23 cellular contexts compared by ENCODE assay signal in the genomic region with DNA sequence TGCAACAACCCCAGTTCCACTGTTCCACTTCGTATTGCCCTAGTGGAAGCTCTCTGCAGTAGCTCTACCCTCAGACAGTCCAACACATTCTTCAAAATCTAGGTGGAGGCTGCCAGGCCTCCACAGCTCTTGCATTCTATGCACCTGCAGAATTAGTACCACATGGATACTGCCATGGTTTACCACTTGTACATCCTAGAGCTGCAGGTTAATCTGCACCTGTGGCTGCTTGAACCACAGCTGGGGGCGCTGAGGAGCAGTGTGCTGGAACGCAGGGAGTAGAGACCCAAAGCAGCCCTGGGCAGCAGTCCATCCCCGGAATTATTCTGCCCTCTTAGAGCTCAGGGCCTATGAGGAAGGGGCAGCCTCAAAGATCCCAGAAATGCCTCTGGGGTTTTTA. TPM values are rescaled to one million over a fixed set of nuclear protein-coding genes. Genes with fewer than 3 reads are reported as not detected.
DNase-seq lines count a peak whose midpoint lies in the region; ATAC-seq, FAIRE-seq and TF ChIP-seq lines count a peak whose summit lies in the region.
"Had no signal": no experiment of that assay in that cellular context is flagged by ENCODE, and none has a peak within 500 bp of the region (broad histone marks: within the 10 kb centered on the region; RNA-seq: fewer than 3 reads in every experiment).

No MANE protein-coding gene starts in this region.

- no peak overlapping the region for H2BK15ac ChIP-seq in mesendoderm (replicated peaks; ENCODE audit: low read depth)

- WGBS in GM12878 (ENCODE audit: insufficient coverage, insufficient replicate concordance, low lambda C conversion rate, missing lambda C conversion rate), result 82% methylated on average over 4 of the region's 4 CpGs
- WGBS in mesendoderm (ENCODE audit: extremely low coverage, insufficient coverage, low lambda C conversion rate), result no CpG with 5 or more reads among the region's 4 CpGs
- WGBS in upper lobe of left lung, 2 donors, result 77 to 85% methylated on average over 3 to 4 of the region's 4 CpGs

- TF ChIP-seq EP300 in GM12878 (IDR thresholded peaks at IDR 0.05; ENCODE audit: borderline replicate concordance in 1 of 2, control insufficient read depth in 1 of 2, low read depth in 2 of 2, low read length in 2 of 2) (no peak), upper lobe of left lung (IDR thresholded peaks at IDR 0.05) (no peak)

- TF ChIP-seq CTCF in GM06990 (IDR thresholded peaks at IDR 0.05; ENCODE audit: insufficient read depth, low read length, poor library complexity, severe bottlenecking) (peak; percentile 45), GM12878 (IDR thresholded peaks at IDR 0.05 in 2 of 3, conservative IDR thresholded peaks at IDR 0.05 in 1 of 3; ENCODE audit: control insufficient read depth in 2 of 3, extremely low read depth in 1 of 3, insufficient read depth in 1 of 3, low read depth in 3 of 3, low read length in 3 of 3) (peak; percentile 2 to 22 (median 20); a peak in 2 of 6 replicates), upper lobe of left lung (IDR thresholded peaks at IDR 0.05) (no peak)

- no peaks in the 10 kb centered on the region for H4K20me1 ChIP-seq in GM12878 (ENCODE audit: control insufficient read depth, insufficient read depth)

- no peak overlapping the region for H3K56ac ChIP-seq in mesendoderm (ENCODE audit: low read length)

- no peak overlapping the region for H3K23ac ChIP-seq in mesendoderm (ENCODE audit: low read length)

- in situ Hi-C loops in GM12878 (cut with MboI), result no loop called here

- H2AFZ ChIP-seq in GM12878 (ENCODE audit: control insufficient read depth, low read depth, low read length), result no peak overlapping the region

- no peak overlapping the region for H3K4me3 ChIP-seq in GM06990 (replicated peaks; ENCODE audit: low read depth, low read length)
- H3K4me3 ChIP-seq in H7 (ENCODE audit: insufficient read depth, low read depth, low read length), result no peak overlapping the region
- H3K4me3 ChIP-seq in GM12878, result no peak overlapping the region
- H3K4me3 ChIP-seq in mesendoderm (ENCODE audit: low read length), result no peak overlapping the region
- no peak overlapping the region for H3K4me3 ChIP-seq in upper lobe of left lung
- H3K4me3 ChIP-seq: gastrocnemius medialis, prostate gland, SK-N-MC, skin epidermis, thyroid gland had no signal

- no peak overlapping the region for H4K8ac ChIP-seq in mesendoderm (ENCODE audit: low read depth, low read length)

- H3K4ac ChIP-seq in mesendoderm (ENCODE audit: low read depth, low read length), result no peak overlapping the region

- RAD21 ChIA-PET in GM12878 (lab: Charles Lee; ENCODE audit: unreplicated experiment), result interaction anchor here (0.5 to 2.8 kb wide), 6 partner anchors 9 to 138 kb away, joined by 3 to 10 read pairs (median 3); no protein-coding TSS in a partner anchor

- H3K4me1 ChIP-seq in GM12878 (ENCODE audit: control insufficient read depth, insufficient read depth, low read length) (peaks cover 18% of the 10 kb centered on the region), mesendoderm (ENCODE audit: control insufficient read depth, low read depth, low read length) (no peaks in the 10 kb centered on the region), upper lobe of left lung (peaks cover 5 to 29% (median 13%) of the 10 kb centered on the region in 4 donors)
- H3K4me1 ChIP-seq: prostate gland had no signal

- no peak overlapping the region for H2AK5ac ChIP-seq in mesendoderm (ENCODE audit: low read length)

- SMC1A ChIA-PET in GM12878 (lab: Charles Lee; ENCODE audit: uncharacterized antibody, unreplicated experiment), result interaction anchor here (0.6 to 4.0 kb wide), 8 partner anchors 11 to 202 kb away, joined by 3 to 42 read pairs (median 4); no protein-coding TSS in a partner anchor

- TF ChIP-seq RAD21 in GM12878 (IDR thresholded peaks at IDR 0.05; ENCODE audit: insufficient read depth, low read depth, low read length), result no peak

- TF ChIP-seq POLR2A in GM12878 (IDR thresholded peaks at IDR 0.05; ENCODE audit: low read depth, low read length), result no peak
- TF ChIP-seq POLR2A in erythroblast (IDR thresholded peaks at IDR 0.05; ENCODE audit: low read length), result no peak
- TF ChIP-seq POLR2A in upper lobe of left lung (IDR thresholded peaks at IDR 0.05), result no peak

- H3K36me3 ChIP-seq in GM06990 (ENCODE audit: control insufficient read depth, insufficient read depth, low read length) (no peaks in the 10 kb centered on the region), H7 (replicated peaks; ENCODE audit: control insufficient read depth, insufficient read depth, low read length) (no peaks in the 10 kb centered on the region), GM12878 (ENCODE audit: control insufficient read depth in 2 of 2, insufficient read depth in 2 of 2, low read length in 1 of 2) (no peaks in the 10 kb centered on the region), mesendoderm (ENCODE audit: control insufficient read depth, insufficient read depth, low read length) (no peaks in the 10 kb centered on the region), upper lobe of left lung (no peaks in the 10 kb centered on the region)
- H3K36me3 ChIP-seq: gastrocnemius medialis, prostate gland, thyroid gland had no signal

- H3K27ac ChIP-seq in GM12878 (ENCODE audit: control insufficient read depth, insufficient read depth) (no peak overlapping the region), mesendoderm (ENCODE audit: low read depth, low read length) (no peak overlapping the region), upper lobe of left lung (no peak overlapping the region)
- H3K27ac ChIP-seq: gastrocnemius medialis, KMS-11, prostate gland, SK-N-MC, skin epidermis, thyroid gland had no signal

- no peak overlapping the region for H2BK5ac ChIP-seq in mesendoderm (ENCODE audit: low read length)

- H3K4me2 ChIP-seq in GM12878 (ENCODE audit: control insufficient read depth, insufficient read depth), result no peak overlapping the region; the same call in 1 of the 2 replicates
- no peak overlapping the region for H3K4me2 ChIP-seq in mesendoderm (ENCODE audit: low read length)
- H3K4me2 ChIP-seq: KMS-11 had no signal

- H3K18ac ChIP-seq in mesendoderm (ENCODE audit: low read length), result no peak overlapping the region

- POLR2A ChIA-PET in GM12878 (lab: Charles Lee), result interaction anchor here (0.8 to 1.5 kb wide), 3 partner anchors 9 to 39 kb away, joined by 3 to 5 read pairs (median 4); no protein-coding TSS in a partner anchor

- H3K79me2 ChIP-seq in GM12878 (ENCODE audit: control insufficient read depth, insufficient read depth, low read length), result peaks cover 22% of the 10 kb centered on the region
- peaks cover 3% of the 10 kb centered on the region for H3K79me2 ChIP-seq in mesendoderm (ENCODE audit: control insufficient read depth, insufficient read depth, low read length)

- no TSS peak for BruUV-seq in GM12878 (replicated peaks; lab: Mats Ljungman, UMichigan)

- CTCF ChIA-PET in GM12878 (lab: Yijun Ruan, JAX), result interaction anchor here (0.6 to 2.3 kb wide), 6 partner anchors 11 to 169 kb away, joined by 3 to 21 read pairs (median 3); no protein-coding TSS in a partner anchor

- H3K9me3 ChIP-seq in GM12878 (replicated peaks; ENCODE audit: control insufficient read depth, insufficient read depth, low read length), result no peaks in the 10 kb centered on the region
- H3K9me3 ChIP-seq in upper lobe of left lung, result no peaks in the 10 kb centered on the region
- H3K9me3 ChIP-seq: gastrocnemius medialis, prostate gland, thyroid gland had no signal

- FAIRE-seq in GM12878 (lab: Jason Lieb, UNC) (no peak), HTR-8/SVneo (lab: Jason Lieb, UNC) (no peak)

- intact Hi-C loops in GM12878 (cut with micrococcal nuclease; ENCODE audit: unreplicated experiment), result no loop called here

- H3K9ac ChIP-seq in GM12878 (ENCODE audit: control insufficient read depth, insufficient read depth, low read length), result no peak overlapping the region; the same call in 1 of the 2 replicates
- H3K9ac ChIP-seq in mesendoderm (ENCODE audit: low read length), result no peak overlapping the region
- H3K9ac ChIP-seq: KMS-11 had no signal

- H3K27me3 ChIP-seq in GM06990 (replicated peaks; ENCODE audit: control insufficient read depth, insufficient read depth, low read length) (no peaks in the 10 kb centered on the region), H7 (ENCODE audit: control insufficient read depth, insufficient read depth, low read length) (no peaks in the 10 kb centered on the region), GM12878 (replicated peaks in 1 of 2; ENCODE audit: control insufficient read depth in 2 of 2, insufficient read depth in 2 of 2, low read length in 1 of 2) (no peaks in the 10 kb centered on the region), mesendoderm (ENCODE audit: insufficient read depth, low read length, poor library complexity) (no peaks in the 10 kb centered on the region), upper lobe of left lung (peaks cover 0 to 2% (median 0%) of the 10 kb centered on the region in 4 donors)
- H3K27me3 ChIP-seq: gastrocnemius medialis, thyroid gland had no signal

- no peak overlapping the region for H4K5ac ChIP-seq in mesendoderm (ENCODE audit: low read length)

- no peak for DNase-seq in GM06990 (ENCODE audit: extremely low read depth, insufficient read length)
- peak; percentile 46 for DNase-seq in H7
- no peak for DNase-seq in GM12878 (ENCODE audit: low read depth, low spot score)
- DNase-seq in mesendoderm, result peak; percentile 48
- no peak for DNase-seq in putamen (ENCODE audit: low spot score)
- no peak for DNase-seq in erythroblast (lab: John Stamatoyannopoulos, UW)
- no peak for DNase-seq in HTR-8/SVneo (ENCODE audit: insufficient read length, low spot score)
- DNase-seq in upper lobe of left lung, result no peak
- DNase-seq: activated CD4-positive, alpha-beta T cell treated with anti-CD3 and anti-CD28 coated beads, Interleukin-2, amount 50 U/mL, for 48 hours; activated naive CD4-positive, alpha-beta T cell treated with Interleukin-2 at 50 U/mL for 16 hours; activated T-cell treated with anti-CD3 and anti-CD28 coated beads, Interleukin-2, amount 50 U/mL, for 24 hours; amygdala; CD4-positive, CD25-positive, alpha-beta regulatory T cell; gastrocnemius medialis; NCI-H187 treated with DMSO at 0.1 percent for 48 hours; NCI-H345; stimulated activated naive CD8-positive, alpha-beta T cell treated with anti-CD3 and anti-CD28 coated beads, Interleukin-15, Interleukin-2, amounts not matched to agents 100 U/mL and 50 U/mL, for 24 hours; thyroid gland had no signal

- no peak overlapping the region for H2BK120ac ChIP-seq in mesendoderm (ENCODE audit: low read depth, low read length)

- no peak for ATAC-seq in GM12878
- no peak for ATAC-seq in upper lobe of left lung (ENCODE audit: low FRiP score in 2 of 2)
- ATAC-seq: gastrocnemius medialis; Panc1; stimulated activated naive CD8-positive, alpha-beta T cell treated with anti-CD3 and anti-CD28 coated beads, Interleukin-15, Interleukin-2, amounts not matched to agents 100 U/mL and 50 U/mL, for 24 hours had no signal

- H3K79me1 ChIP-seq in mesendoderm (ENCODE audit: low read length), result no peaks in the 10 kb centered on the region

RNA-seq across cellular contexts. Expression of a gene that starts 4.3 kb away (rescaled TPM):
- 326 and 329 TPM in 2 replicates for total RNA-seq in H7 (2014; rRNA removed; shearing (Covaris generic))
- total RNA-seq in GM12878 (2013; cell fraction: nucleolus; rRNA removed), result 650 and 670 TPM in 2 replicates
- 333 and 334 TPM in 2 replicates for total RNA-seq in GM12878 (2014; rRNA removed)
- 342 and 372 TPM in 2 replicates for total RNA-seq in GM12878 (2014; rRNA removed; fragmentation: Illumina TruSeq; extraction: Trizol)
- total RNA-seq in GM12878 (2021), result 359 and 381 TPM in 2 replicates
- polyA plus RNA-seq in GM12878 (2011; ENCODE audit: low read depth), result 352 TPM
- 478 and 566 TPM in 2 replicates for polyA plus RNA-seq in GM12878 (2011; rRNA removed)
- polyA plus RNA-seq in GM12878 (2011; cell fraction: cytosol; rRNA removed), result 325 and 335 TPM in 2 replicates
- polyA plus RNA-seq in GM12878 (2011; cell fraction: nucleus; rRNA removed), result 201 and 223 TPM in 2 replicates
- polyA plus RNA-seq in GM12878 (2012), result 359 and 451 TPM in 2 replicates
- 327 and 404 TPM in 2 replicates for polyA plus RNA-seq in GM12878 (2014; fragmentation: Illumina TruSeq; extraction: Trizol)
- 1,000 to 10,000 TPM in 1 of 2 experiments, 100 to 1,000 TPM in 1; 709 to 1,123 TPM for polyA plus RNA-seq in GM12878 (2014; fragmentation: Nextera tagmentation; extraction: Ambion mirVana)
- polyA plus RNA-seq in GM12878 (2014; rRNA removed), result 277 and 289 TPM in 2 replicates
- 100 to 1,000 TPM; 814 to 865 TPM for polyA plus RNA-seq in GM12878 (2016; fragmentation: Nextera tagmentation; extraction: Ambion mirVana)
- 215 and 312 TPM in 2 replicates for polyA minus RNA-seq in GM12878 (2011; rRNA and poly(A)+ RNA removed)
- 262 and 269 TPM in 2 replicates for polyA minus RNA-seq in GM12878 (2011; cell fraction: cytosol; rRNA and poly(A)+ RNA removed)
- 301 and 500 TPM in 2 replicates for polyA minus RNA-seq in GM12878 (2011; cell fraction: nucleus; rRNA and poly(A)+ RNA removed)
- 274 TPM for polyA plus RNA-seq in mesendoderm (2013, experiment 1 of 2)
- polyA plus RNA-seq in mesendoderm (2013, experiment 2 of 2), result 280 TPM
- 100 to 1,000 TPM in 5 of 6 donors, 10 to 100 TPM in 1; 74.4 to 370 (median 247) TPM for total RNA-seq in upper lobe of left lung

Comparison
In these comparisons a context has a peak if more than half of its experiments do, and no peak if none do; other contexts are left out.
1. DNase-seq: peak in H7 (single experiment) and mesendoderm (single experiment); none in GM06990 (single experiment), GM12878 (single experiment), putamen (single experiment), erythroblast (0 of 2), HTR-8/SVneo (single experiment) and upper lobe of left lung (0 of 2).
2. CTCF ChIP-seq: peak in GM06990 (single experiment) and GM12878 (3 of 3); none in upper lobe of left lung (0 of 6).